In the genomic region with DNA sequence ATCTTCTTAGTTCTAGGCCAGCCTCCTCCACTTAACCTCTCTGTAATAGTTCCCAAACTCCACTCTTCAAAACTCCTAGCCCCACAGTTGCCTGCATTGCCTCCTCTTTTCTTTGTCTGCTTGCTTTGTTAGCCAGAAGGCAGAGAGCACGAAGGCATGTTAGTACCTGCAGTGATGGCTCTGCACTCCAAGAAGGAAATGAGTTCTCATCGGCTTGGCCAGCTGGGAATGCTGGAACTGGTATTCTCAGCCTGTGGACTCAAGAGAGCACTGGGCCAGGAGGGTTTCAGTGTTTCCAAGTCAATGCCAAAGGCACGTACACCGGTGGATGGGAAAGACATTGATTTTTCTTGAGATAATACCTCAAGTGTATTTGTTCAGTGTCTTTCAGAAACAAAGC, we compare ENCODE assay signal across 1 cellular context.
TF ChIP-seq lines count a peak whose summit lies in the region.

No MANE protein-coding gene starts in this region.

TF ChIP-seq in H1, 55 proteins besides CTCF, POLR2A, EP300 and RAD21:
- TF ChIP-seq CHD2 (IDR thresholded peaks at IDR 0.05; ENCODE audit: low read length), result no peak
- no peak for TF ChIP-seq CBX8 (IDR thresholded peaks at IDR 0.05; ENCODE audit: borderline replicate concordance, low read depth, low read length)
- TF ChIP-seq SIX5 (IDR thresholded peaks at IDR 0.05; ENCODE audit: low read depth, low read length), result no peak
- no peak for TF ChIP-seq TAF1 (IDR thresholded peaks at IDR 0.05; ENCODE audit: low read depth, low read length)
- no peak for TF ChIP-seq CREB1 (IDR thresholded peaks at IDR 0.05)
- TF ChIP-seq SP4 (IDR thresholded peaks at IDR 0.05; ENCODE audit: low read length), result no peak
- no peak for TF ChIP-seq YY1 (IDR thresholded peaks at IDR 0.05; ENCODE audit: low read depth, low read length)
